In genomic region chr6:63529498-63529897, GRCh38 we compare ENCODE assay signal across 1 cellular context.
TF ChIP-seq lines count a peak whose summit lies in the region.

No MANE protein-coding gene starts in this region.

TF ChIP-seq in GM23338, 12 proteins besides CTCF, POLR2A, EP300 and RAD21:
- no peak for TF ChIP-seq ETS1 (IDR thresholded peaks at IDR 0.05)
